Comparison of ENCODE assay signal across 19 cellular contexts in genomic region chr16:86201746-86202145, GRCh38.
A peak's percentile ranks its signal among the peaks of the same experiment; 100 is the strongest.
DNase-seq lines count a peak whose midpoint lies in the region; ATAC-seq lines count a peak whose summit lies in the region.
"Had no signal": no experiment of that assay in that cellular context is flagged by ENCODE, and none has a peak within 500 bp of the region (broad histone marks: within the 10 kb centered on the region; RNA-seq: fewer than 3 reads in every experiment).

No MANE protein-coding gene starts in this region.

- H3K4me1 Mint-ChIP-seq in T-cell, result no peaks in the 10 kb centered on the region
- H3K4me1 Mint-ChIP-seq: CD8-positive, alpha-beta memory T cell had no signal

- no peaks in the 10 kb centered on the region for H3K27me3 ChIP-seq in H7 (ENCODE audit: control insufficient read depth, insufficient read depth, low read length)
- H3K27me3 ChIP-seq in duodenal mucosa (ENCODE audit: control insufficient read depth in 1 of 2, insufficient read depth in 2 of 2, low read length in 2 of 2), result peaks cover 20 to 25% of the 10 kb centered on the region in 2 donors
- no peaks in the 10 kb centered on the region for H3K27me3 ChIP-seq in stomach smooth muscle (ENCODE audit: control insufficient read depth in 1 of 2, insufficient read depth in 2 of 2, low read length in 2 of 2)

- H3K27me3 Mint-ChIP-seq in T-cell, result peaks cover 43 to 53% of the 10 kb centered on the region in 2 donors

- H3K27ac ChIP-seq in duodenal mucosa (ENCODE audit: low read depth, low read length) (peak overlapping the region; percentile 69), stomach smooth muscle (ENCODE audit: low read length) (peak overlapping the region; percentile 97)
- H3K27ac ChIP-seq: A549; BLaER1 treated with 17β-estradiol and CSF1 and Interleukin-3, amounts not matched to agents 10 nM and 100 nM had no signal

- no peaks in the 10 kb centered on the region for H3K9me3 ChIP-seq in duodenal mucosa (ENCODE audit: control insufficient read depth in 1 of 2, low read length in 2 of 2)
- H3K9me3 ChIP-seq in stomach smooth muscle (ENCODE audit: control insufficient read depth in 2 of 2, low read length in 2 of 2), result no peaks in the 10 kb centered on the region
- H3K9me3 ChIP-seq: A549; BLaER1 treated with 17β-estradiol and CSF1 and Interleukin-3, amounts not matched to agents 10 nM and 100 nM; MG63 had no signal

- no peak overlapping the region for H3K27ac Mint-ChIP-seq in T-cell

- no peaks in the 10 kb centered on the region for H3K4me1 ChIP-seq in duodenal mucosa (ENCODE audit: control insufficient read depth in 1 of 2, insufficient read depth in 2 of 2, low read length in 2 of 2)
- H3K4me1 ChIP-seq in stomach smooth muscle (ENCODE audit: control insufficient read depth, insufficient read depth, low read length), result peaks cover 27% of the 10 kb centered on the region
- H3K4me1 ChIP-seq: A549; BLaER1 treated with 17β-estradiol and CSF1 and Interleukin-3, amounts not matched to agents 10 nM and 100 nM had no signal

- H3K4me3 Mint-ChIP-seq in T-cell, result no peak overlapping the region
- H3K4me3 Mint-ChIP-seq: CD8-positive, alpha-beta memory T cell had no signal

- ATAC-seq in T-cell (replicated peaks in 1 of 4), result no peak
- no peak for ATAC-seq in sciatic nerve

- no peaks in the 10 kb centered on the region for H3K9me3 Mint-ChIP-seq in T-cell
- H3K9me3 Mint-ChIP-seq: CD8-positive, alpha-beta memory T cell had no signal

- H3K9ac ChIP-seq in duodenal mucosa (ENCODE audit: low read depth in 1 of 2, low read length in 2 of 2) (peak overlapping the region in 1 of 2 donors; percentile 8), stomach smooth muscle (ENCODE audit: low read length in 2 of 2) (peak overlapping the region; percentile 13 to 63)
- H3K9ac ChIP-seq: BLaER1 treated with 17β-estradiol and CSF1 and Interleukin-3, amounts not matched to agents 10 nM and 100 nM had no signal

- H3K36me3 Mint-ChIP-seq in T-cell, result no peaks in the 10 kb centered on the region
- H3K36me3 Mint-ChIP-seq: CD8-positive, alpha-beta memory T cell had no signal

- POLR2A ChIA-PET in T-cell (lab: Charles Lee), result no interaction called here

- DNase-seq in H7 (peak; percentile 71), mesenteric fat pad (ENCODE audit: low spot score) (peak; percentile 59), T-cell (no peak), sciatic nerve (ENCODE audit: low spot score) (no peak), A172 (ENCODE audit: low spot score) (no peak)
- DNase-seq: CD8-positive, alpha-beta memory T cell; GF-D8; GOT3; Karpas-422; MG63; NCI-H1092 treated with DMSO at 0.1 percent for 48 hours; NCI-H1694 treated with DMSO at 0.1 percent for 48 hours; NCI-H345; NCI-H526 treated with DMSO at 0.1 percent for 48 hours; SIG-M5 had no signal

- no peak overlapping the region for H3K4me3 ChIP-seq in H7 (ENCODE audit: insufficient read depth, low read depth, low read length)
- no peak overlapping the region for H3K4me3 ChIP-seq in duodenal mucosa (ENCODE audit: low read depth in 1 of 2, low read length in 2 of 2)
- H3K4me3 ChIP-seq in stomach smooth muscle (ENCODE audit: low read length in 2 of 2), result peak overlapping the region in 1 of 2 donors; percentile 54
- H3K4me3 ChIP-seq: A549; BLaER1 treated with 17β-estradiol and CSF1 and Interleukin-3, amounts not matched to agents 10 nM and 100 nM; MG63 had no signal

- intact Hi-C loops in sciatic nerve (cut with DNase I), result no loop called here

- CTCF ChIA-PET in T-cell (lab: Charles Lee), result no interaction called here

- H3K36me3 ChIP-seq in H7 (replicated peaks; ENCODE audit: control insufficient read depth, insufficient read depth, low read length), result no peaks in the 10 kb centered on the region
- H3K36me3 ChIP-seq in duodenal mucosa (ENCODE audit: control insufficient read depth in 1 of 2, insufficient read depth in 2 of 2, low read length in 2 of 2), result no peaks in the 10 kb centered on the region
- H3K36me3 ChIP-seq in stomach smooth muscle (ENCODE audit: control insufficient read depth in 2 of 2, insufficient read depth in 2 of 2, low read length in 2 of 2), result no peaks in the 10 kb centered on the region
- H3K36me3 ChIP-seq: BLaER1 treated with 17β-estradiol and CSF1 and Interleukin-3, amounts not matched to agents 10 nM and 100 nM; MG63 had no signal

Comparison
In these comparisons a context has a peak if more than half of its experiments do, and no peak if none do; other contexts are left out.
1. DNase-seq: peak in H7 (single experiment) and mesenteric fat pad (single experiment); none in T-cell (0 of 34), sciatic nerve (single experiment) and A172 (single experiment).